14 cellular contexts compared by ENCODE assay signal in the genomic region with DNA sequence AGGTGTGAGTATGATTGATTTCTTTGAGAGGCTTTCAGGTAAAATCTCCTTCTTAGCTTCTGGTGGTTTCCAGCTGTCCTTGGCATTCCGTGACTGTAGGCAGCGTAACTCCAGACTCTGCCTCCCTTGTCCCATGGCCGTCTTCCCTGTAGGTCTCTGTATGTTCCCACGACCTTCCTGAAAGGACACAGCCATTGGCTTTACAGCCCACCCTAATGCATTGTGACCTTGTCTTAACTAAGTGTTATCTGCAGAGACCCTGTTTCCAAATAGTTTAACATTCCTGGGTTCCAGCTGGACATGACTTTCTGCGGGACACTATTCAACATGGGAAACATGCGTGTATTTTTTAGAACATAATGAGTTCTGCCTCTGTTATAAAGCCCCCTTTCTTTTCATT. TPM values are rescaled to one million over a fixed set of nuclear protein-coding genes. Genes with fewer than 3 reads are reported as not detected.
"Had no signal": no experiment of that assay in that cellular context is flagged by ENCODE, and none has a peak within 500 bp of the region (broad histone marks: within the 10 kb centered on the region; RNA-seq: fewer than 3 reads in every experiment).

No MANE protein-coding gene starts in this region.

RNA-seq across cellular contexts. Expression of gene CDRT15L2, which starts 49.4 kb away (rescaled TPM):
- total RNA-seq: activated B cell treated with CpG ODN at 0.5 μM for 24 hours, ascending aorta, bronchial epithelial cell, chondrocyte, dermis blood vessel endothelial cell, gastrocnemius medialis, heart right ventricle, left lobe of liver, lung microvascular endothelial cell, mucosa of descending colon, ovary, sigmoid colon, spleen, thyroid gland had no signal
- polyA plus RNA-seq: heart right ventricle, ovary, sigmoid colon, spleen had no signal
